In the genomic region with DNA sequence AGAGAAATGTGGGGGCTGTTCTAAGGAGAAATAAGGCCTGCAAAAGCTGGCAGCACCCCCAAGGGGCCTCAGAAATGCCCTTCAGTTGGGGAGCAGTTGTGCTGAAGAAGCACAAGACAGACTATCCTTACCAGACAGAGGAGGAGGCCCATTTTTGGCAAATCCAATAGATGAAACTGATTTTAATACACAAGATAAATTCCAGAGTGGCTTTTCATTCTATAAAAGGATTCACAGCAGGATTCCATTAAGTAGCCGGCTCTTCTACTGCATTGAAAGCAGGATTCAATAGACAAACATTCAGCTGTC, we compare ENCODE assay signal across 8 cellular contexts. TPM values are rescaled to one million over a fixed set of nuclear protein-coding genes. Genes with fewer than 3 reads are reported as not detected.
DNase-seq lines count a peak whose midpoint lies in the region; ATAC-seq, FAIRE-seq and TF ChIP-seq lines count a peak whose summit lies in the region.

No MANE protein-coding gene starts in this region.

- no peak overlapping the region for H4K91ac ChIP-seq in trophoblast cell (ENCODE audit: low read depth, low read length)

- H2BK120ac ChIP-seq in trophoblast cell (ENCODE audit: insufficient read depth, low read length, poor library complexity) = no peak overlapping the region

- H3K79me1 ChIP-seq in trophoblast cell (ENCODE audit: low read length) = peaks cover 5% of the 10 kb centered on the region

- H2AFZ ChIP-seq in MM.1S (ENCODE audit: low read length) = no peak overlapping the region
- no peak overlapping the region for H2AFZ ChIP-seq in trophoblast cell (ENCODE audit: insufficient read depth, low read length, poor library complexity)

- H3K4ac ChIP-seq in trophoblast cell (ENCODE audit: low read depth, low read length) = peak overlapping the region; percentile 86

- intact Hi-C loops in left colon (cut with DNase I, micrococcal nuclease) = no loop called here

- H3K27me3 ChIP-seq in MM.1S (replicated peaks; ENCODE audit: insufficient read depth, low read length) (no peaks in the 10 kb centered on the region), trophoblast cell (ENCODE audit: insufficient read depth, low read length) (no peaks in the 10 kb centered on the region)

- no peak overlapping the region for H2BK5ac ChIP-seq in trophoblast cell (ENCODE audit: low read depth, low read length, poor library complexity)

- H3K23ac ChIP-seq in trophoblast cell (ENCODE audit: low read length) = no peak overlapping the region

- H3K18ac ChIP-seq in trophoblast cell (ENCODE audit: low read length) = no peak overlapping the region

- H2BK12ac ChIP-seq in trophoblast cell (ENCODE audit: low read length) = no peak overlapping the region

- H3K4me2 ChIP-seq in MM.1S (ENCODE audit: low read depth, low read length) = peak overlapping the region; percentile 90
- no peak overlapping the region for H3K4me2 ChIP-seq in trophoblast cell (ENCODE audit: low read length)

- TF ChIP-seq CTCF in MM.1S (IDR thresholded peaks at IDR 0.05; ENCODE audit: low read length) (no peak), coronary artery (IDR thresholded peaks at IDR 0.05) (no peak)

- H2AK5ac ChIP-seq in trophoblast cell (ENCODE audit: low read length) = no peak overlapping the region

- H3K79me2 ChIP-seq in MM.1S (ENCODE audit: low read length) = peaks cover 90% of the 10 kb centered on the region
- peaks cover 4% of the 10 kb centered on the region for H3K79me2 ChIP-seq in trophoblast cell (ENCODE audit: control insufficient read depth, insufficient read depth, low read length, poor library complexity)

- H3K9ac ChIP-seq in MM.1S (ENCODE audit: low read length) = peak overlapping the region; percentile 81
- no peak overlapping the region for H3K9ac ChIP-seq in trophoblast cell (ENCODE audit: low read length)

- H3K14ac ChIP-seq in trophoblast cell (ENCODE audit: low read length) = no peak overlapping the region

- H3K9me2 ChIP-seq in MM.1S (replicated peaks; ENCODE audit: insufficient read depth, low read length) = no peaks in the 10 kb centered on the region

- ATAC-seq in left colon (no peak), GM19351 (IDR thresholded peaks at IDR 0.05; ENCODE audit: unreplicated experiment) (no peak)

- H4K8ac ChIP-seq in trophoblast cell (ENCODE audit: low read depth, low read length) = no peak overlapping the region

- H3K27ac ChIP-seq in MM.1S (ENCODE audit: low read length) (peak overlapping the region; percentile 98), coronary artery (peak overlapping the region; percentile 49 to 82), trophoblast cell (ENCODE audit: low read depth, low read length) (no peak overlapping the region)

- WGBS in trophoblast cell (ENCODE audit: extremely low coverage, insufficient coverage, insufficient read length) = no CpG with 5 or more reads among the region's 1 CpG

- no peak overlapping the region for H4K12ac ChIP-seq in trophoblast cell (ENCODE audit: low read depth, low read length)

- H3K9me3 ChIP-seq in MM.1S (replicated peaks; ENCODE audit: insufficient read depth, low read length) (no peaks in the 10 kb centered on the region), trophoblast cell (ENCODE audit: insufficient read depth, low read depth, low read length) (no peaks in the 10 kb centered on the region)

- H3K4me3 ChIP-seq in MM.1S (ENCODE audit: low read length) (peak overlapping the region; percentile 48; the same call in 1 of the 2 replicates), coronary artery (peak overlapping the region; percentile 35), trophoblast cell (ENCODE audit: low read depth, low read length) (no peak overlapping the region)

- FAIRE-seq in GM12891 (lab: Jason Lieb, UNC) = no peak

- H3K36me3 ChIP-seq in MM.1S (replicated peaks; ENCODE audit: insufficient read depth, low read length) (peaks cover 5% of the 10 kb centered on the region; the same call in 1 of the 2 replicates), trophoblast cell (ENCODE audit: control insufficient read depth in 1 of 2, insufficient read depth in 2 of 2, low read length in 2 of 2) (peaks cover 0 to 3% of the 10 kb centered on the region in 2 experiments)

- no peak for TF ChIP-seq POLR2A in GM12891 (IDR thresholded peaks at IDR 0.05; ENCODE audit: low read depth, low read length)

- H3F3A ChIP-seq in MM.1S (ENCODE audit: insufficient read depth, low read length) = peaks cover 77% of the 10 kb centered on the region

- DNase-seq in COR-L47 (lab: John Stamatoyannopoulos, UW) = peak; percentile 12
- no peak for DNase-seq in MM.1S
- DNase-seq in coronary artery (ENCODE audit: low spot score) = no peak
- no peak for DNase-seq in trophoblast cell
- no peak for DNase-seq in OCI-M2 (lab: John Stamatoyannopoulos, UW; ENCODE audit: unreplicated experiment)
- no peak for DNase-seq in GM12891 (ENCODE audit: insufficient read length, low spot score)
- DNase-seq in left colon = no peak

- peaks cover 65% of the 10 kb centered on the region for H3K4me1 ChIP-seq in MM.1S (ENCODE audit: low read length)
- peaks cover 2 to 14% of the 10 kb centered on the region in 2 experiments for H3K4me1 ChIP-seq in trophoblast cell (ENCODE audit: control insufficient read depth in 1 of 2, insufficient read depth in 2 of 2, low read length in 2 of 2)

- H4K20me1 ChIP-seq in MM.1S (ENCODE audit: insufficient read depth, low read length) = no peaks in the 10 kb centered on the region

TF ChIP-seq in GM12891, 5 proteins besides CTCF, POLR2A, EP300 and RAD21:
- TF ChIP-seq PAX5 (IDR thresholded peaks at IDR 0.05; ENCODE audit: insufficient read depth, low read length, severe bottlenecking) (no peak), SPI1 (IDR thresholded peaks at IDR 0.05; ENCODE audit: low read depth, low read length) (no peak), POU2F2 (IDR thresholded peaks at IDR 0.05; ENCODE audit: low read depth, low read length) (no peak), POLR2AphosphoS5 (IDR thresholded peaks at IDR 0.05; ENCODE audit: low read depth, low read length) (no peak), TAF1 (IDR thresholded peaks at IDR 0.05; ENCODE audit: low read depth, low read length) (no peak)

RNA-seq across cellular contexts. Expression of gene SEPTIN6, which starts 8.1 kb away (rescaled TPM):
- polyA plus RNA-seq in trophoblast cell (2013) = 83.6 and 84.6 TPM in 2 replicates
- 245 TPM for polyA plus RNA-seq in GM12891 (2012; ENCODE audit: low read depth, missing spikeins)
- total RNA-seq in left colon = 10 to 100 TPM; 11.8 to 15.8 TPM
